Comparison of ENCODE assay signal across 8 cellular contexts in genomic region chr1:161132410-161133219, GRCh38. TPM values are rescaled to one million over a fixed set of nuclear protein-coding genes. Genes with fewer than 3 reads are reported as not detected.
DNase-seq lines count a peak whose midpoint lies in the region; ATAC-seq, FAIRE-seq and TF ChIP-seq lines count a peak whose summit lies in the region.

Gene DEDD, minus strand, starts transcription at chr1:161132667. Its CDS starts 8,205 bp downstream, at chr1:161124462.

- no CpG with 5 or more reads among the region's 68 CpGs for WGBS in mesendoderm (ENCODE audit: extremely low coverage, insufficient coverage, low lambda C conversion rate)

- no peak within 1 kb of the TSS for H4K5ac ChIP-seq in mesendoderm (ENCODE audit: low read length)

- ATAC-seq in GM21367 (IDR thresholded peaks at IDR 0.05; ENCODE audit: unreplicated experiment) = peak; percentile 89

- H4K8ac ChIP-seq in mesendoderm (ENCODE audit: low read depth, low read length) = peak within 1 kb of the TSS; percentile 14

- H3K56ac ChIP-seq in mesendoderm (ENCODE audit: low read length) = peak within 1 kb of the TSS; percentile 84

- H3K4ac ChIP-seq in mesendoderm (ENCODE audit: low read depth, low read length) = peak within 1 kb of the TSS; percentile 76

- H3K36me3 ChIP-seq in Caco-2 (ENCODE audit: control insufficient read depth, insufficient read depth, low read length) (no peaks in the 10 kb centered on the region; the same call in 1 of the 2 replicates), endocrine pancreas (ENCODE audit: control insufficient read depth, insufficient read depth, low read length) (no peaks in the 10 kb centered on the region), mesendoderm (ENCODE audit: control insufficient read depth, insufficient read depth, low read length) (peaks cover 2% of the 10 kb centered on the region)

- H3K79me2 ChIP-seq in mesendoderm (ENCODE audit: control insufficient read depth, insufficient read depth, low read length) = peaks cover 42% of the 10 kb centered on the region

- peak within 1 kb of the TSS; percentile 4 for H3K23ac ChIP-seq in mesendoderm (ENCODE audit: low read length)

- H3K4me2 ChIP-seq in mesendoderm (ENCODE audit: low read length) = peak within 1 kb of the TSS; percentile 88

- no peak for TF ChIP-seq CTCF in Caco-2 (IDR thresholded peaks at IDR 0.05; ENCODE audit: insufficient read depth in 1 of 2, low read depth in 1 of 2, low read length in 1 of 2, severe bottlenecking in 1 of 2, unreplicated experiment in 1 of 2)

- peak within 1 kb of the TSS; percentile 85 for H2BK5ac ChIP-seq in mesendoderm (ENCODE audit: low read length)

- peaks cover 16% of the 10 kb centered on the region for H3K79me1 ChIP-seq in mesendoderm (ENCODE audit: low read length)

- peak within 1 kb of the TSS; percentile 71 for H3K4me3 ChIP-seq in Caco-2 (ENCODE audit: low read depth, low read length)
- peak within 1 kb of the TSS; percentile 95 for H3K4me3 ChIP-seq in endocrine pancreas (ENCODE audit: control insufficient read depth, insufficient read depth, low read length)
- H3K4me3 ChIP-seq in mesendoderm (ENCODE audit: low read length) = peak within 1 kb of the TSS; percentile 81

- H3K27ac Mint-ChIP-seq in Caco-2 (ENCODE audit: unreplicated experiment) = no peak within 1 kb of the TSS

- no peak within 1 kb of the TSS for H2BK15ac ChIP-seq in mesendoderm (replicated peaks; ENCODE audit: low read depth)

- H3K27me3 Mint-ChIP-seq in Caco-2 (ENCODE audit: insufficient read depth, unreplicated experiment) = no peaks in the 10 kb centered on the region

- H3K9me3 Mint-ChIP-seq in Caco-2 (ENCODE audit: unreplicated experiment) = no peaks in the 10 kb centered on the region

- DNase-seq in Caco-2 (peak; percentile 93 to 96), HTR-8/SVneo (ENCODE audit: insufficient read length, low spot score) (peak; percentile 79), NOMO-1 treated with dmso at 0.1 percent for 144 hours (lab: John Stamatoyannopoulos, UW; ENCODE audit: unreplicated experiment) (peak; percentile 96), mesendoderm (peak; percentile 100)
- peak; percentile 68 to 79 (median 69) for DNase-seq in activated CD8-positive, alpha-beta memory T cell treated with anti-CD3 and anti-CD28 coated beads for 48 hours (ENCODE audit: low read depth in 2 of 3, low spot score in 2 of 3)
- peak; percentile 70 for DNase-seq in stimulated activated CD8-positive, alpha-beta memory T cell treated with anti-CD3 and anti-CD28 coated beads, Interleukin-15, amount 100 ng/mL, for 24 hours (ENCODE audit: low read depth)

- peak within 1 kb of the TSS; percentile 91 for H2BK120ac ChIP-seq in mesendoderm (ENCODE audit: low read depth, low read length)

- H2AK5ac ChIP-seq in mesendoderm (ENCODE audit: low read length) = peak within 1 kb of the TSS; percentile 11

- BruUV-seq in Caco-2 (replicated peaks; lab: Mats Ljungman, UMichigan) = no TSS peak

- FAIRE-seq in HTR-8/SVneo (lab: Jason Lieb, UNC) = no peak

- H3K9ac ChIP-seq in endocrine pancreas (ENCODE audit: control insufficient read depth, insufficient read depth, low read length) (peak within 1 kb of the TSS; percentile 99), mesendoderm (ENCODE audit: low read length) (peak within 1 kb of the TSS; percentile 80)

- H3K4me3 Mint-ChIP-seq in Caco-2 (ENCODE audit: unreplicated experiment) = no peak within 1 kb of the TSS

- peak within 1 kb of the TSS; percentile 98 for H3K27ac ChIP-seq in mesendoderm (ENCODE audit: low read depth, low read length)

- H3K4me1 ChIP-seq in Caco-2 (no peaks in the 10 kb centered on the region), endocrine pancreas (ENCODE audit: control insufficient read depth, insufficient read depth, low read length) (no peaks in the 10 kb centered on the region), mesendoderm (ENCODE audit: control insufficient read depth, low read depth, low read length) (peaks cover 11% of the 10 kb centered on the region)

- intact Hi-C loops in Caco-2 (cut with micrococcal nuclease; ENCODE audit: unreplicated experiment) = loop anchor here (1.0 kb wide), 2 partner anchors 13 to 21 kb away; partner anchors contain the start of gene UFC1

- H3K9me3 ChIP-seq in Caco-2 = no peaks in the 10 kb centered on the region
- no peaks in the 10 kb centered on the region for H3K9me3 ChIP-seq in endocrine pancreas (ENCODE audit: control insufficient read depth, low read length)

- H3K4me1 Mint-ChIP-seq in Caco-2 (ENCODE audit: low read depth, unreplicated experiment) = peaks cover 10% of the 10 kb centered on the region

- CTCF ChIA-PET in Caco-2 (lab: Charles Lee) = interaction anchor here (0.5 to 1.6 kb wide), 7 partner anchors 11 to 93 kb away, joined by 3 to 6 read pairs (median 3); partner anchors contain the start of genes KLHDC9, NIT1, PFDN2 and PPOX

- POLR2A ChIA-PET in Caco-2 (lab: Charles Lee) = interaction anchor here (0.5 to 2.4 kb wide), 9 partner anchors 8 to 113 kb away, joined by 3 to 15 read pairs (median 6); partner anchors contain the start of genes F11R, NIT1, PFDN2 and PPOX

- H3K18ac ChIP-seq in mesendoderm (ENCODE audit: low read length) = peak within 1 kb of the TSS; percentile 94

- H3K27me3 ChIP-seq in Caco-2 (replicated peaks; ENCODE audit: control insufficient read depth, insufficient read depth, low read length) (no peaks in the 10 kb centered on the region), endocrine pancreas (ENCODE audit: control insufficient read depth, insufficient read depth, low read length) (no peaks in the 10 kb centered on the region), mesendoderm (ENCODE audit: insufficient read depth, low read length, poor library complexity) (no peaks in the 10 kb centered on the region)

- H3K36me3 Mint-ChIP-seq in Caco-2 (ENCODE audit: insufficient read depth, unreplicated experiment) = peaks cover 1% of the 10 kb centered on the region

RNA-seq across cellular contexts. Expression of gene DEDD, which starts in this region (rescaled TPM):
- total RNA-seq in Caco-2 (2022) = 33.8 and 37.0 TPM in 2 replicates
- polyA plus RNA-seq in mesendoderm (2013, experiment 1 of 2) = 30.9 TPM
- polyA plus RNA-seq in mesendoderm (2013, experiment 2 of 2) = 31.2 TPM

Comparison
In these comparisons a context has a peak if more than half of its experiments do, and no peak if none do; other contexts are left out.
1. Peak in every context shown above with its lines: DNase-seq, ATAC-seq, H3K4me3 ChIP-seq and H3K27ac ChIP-seq.